ENCODE assay signal across 9 cellular contexts in genomic region chr17:6374271-6374691, GRCh38.
DNase-seq lines count a peak whose midpoint lies in the region; ATAC-seq and TF ChIP-seq lines count a peak whose summit lies in the region.
"Had no signal": no experiment of that assay in that cellular context is flagged by ENCODE, and none has a peak within 500 bp of the region (broad histone marks: within the 10 kb centered on the region; RNA-seq: fewer than 3 reads in every experiment).

No MANE protein-coding gene starts in this region.

- no peaks in the 10 kb centered on the region for H3K9me3 ChIP-seq in mucosa of descending colon

- peak; percentile 58 for ATAC-seq in mucosa of descending colon
- ATAC-seq in HG02970 (IDR thresholded peaks at IDR 0.05; ENCODE audit: low FRiP score, unreplicated experiment), result no peak

- no peak for TF ChIP-seq CTCF in mucosa of descending colon (IDR thresholded peaks at IDR 0.05)

- DNase-seq in ELF-1 (ENCODE audit: low read depth, low spot score) (peak; percentile 78), LoVo (ENCODE audit: low spot score) (peak; percentile 3), caudate nucleus (lab: John Stamatoyannopoulos, UW) (peak in 9 of 61 donors; percentile 16 to 48 (median 33)), mucosa of descending colon (peak in 1 of 3 donors; percentile 9), superior temporal gyrus (ENCODE audit: extremely low spot score) (no peak), dermis blood vessel endothelial cell (no peak)
- no peak for DNase-seq in activated CD4-positive, CD25-positive, alpha-beta regulatory T cell treated with anti-CD3 and anti-CD28 coated beads, Interleukin-2, amount 50 U/mL, for 72 hours
- DNase-seq: DND-41 had no signal

- intact Hi-C loops in mucosa of descending colon (cut with DNase I, micrococcal nuclease), result no loop called here

- H3K4me3 ChIP-seq in mucosa of descending colon, result no peak overlapping the region

- H3K36me3 ChIP-seq in mucosa of descending colon (ENCODE audit: low read depth), result no peaks in the 10 kb centered on the region

- peak overlapping the region; percentile 87 for H3K27ac ChIP-seq in caudate nucleus (ENCODE audit: low read depth, low read length)

- no peaks in the 10 kb centered on the region for H3K4me1 ChIP-seq in mucosa of descending colon (ENCODE audit: low read depth)

Comparison
In these comparisons a context has a peak if more than half of its experiments do, and no peak if none do; other contexts are left out.
1. DNase-seq: peak in ELF-1 (single experiment) and LoVo (single experiment); none in superior temporal gyrus (single experiment), activated CD4-positive, CD25-positive, alpha-beta regulatory T cell treated with anti-CD3 and anti-CD28 coated beads, Interleukin-2, amount 50 U/mL, for 72 hours (single experiment) and dermis blood vessel endothelial cell (single experiment).